In genomic region chr1:187464320-187464719, GRCh38 we compare ENCODE assay signal across 28 cellular contexts.
"Had no signal": no experiment of that assay in that cellular context is flagged by ENCODE, and none has a peak within 500 bp of the region (broad histone marks: within the 10 kb centered on the region; RNA-seq: fewer than 3 reads in every experiment).

No MANE protein-coding gene starts in this region.

- H3K27me3 ChIP-seq: colonic mucosa, esophagus muscularis mucosa, esophagus squamous epithelium, foreskin keratinocyte, gastrocnemius medialis, gastroesophageal sphincter, heart left ventricle, heart right ventricle, hepatocyte had no signal

- H2AFZ ChIP-seq: hepatocyte had no signal

- H3K36me3 ChIP-seq: colonic mucosa, esophagus muscularis mucosa, esophagus squamous epithelium, gastrocnemius medialis, gastroesophageal sphincter, heart left ventricle, heart right ventricle had no signal

- H3K9me3 ChIP-seq: colonic mucosa, gastrocnemius medialis had no signal

- H3K4me3 ChIP-seq: colonic mucosa, coronary artery, dorsolateral prefrontal cortex, esophagus muscularis mucosa, esophagus squamous epithelium, gastrocnemius medialis, gastroesophageal sphincter, heart left ventricle, heart right ventricle, hepatocyte had no signal

- DNase-seq: colonic mucosa; cortex of kidney; dermis blood vessel endothelial cell; dorsolateral prefrontal cortex; effector CD4-positive, alpha-beta T cell; effector CD8-positive, alpha-beta T cell; effector memory CD4-positive, alpha-beta T cell; effector memory CD8-positive, alpha-beta T cell; endodermal cell; erythroblast; esophagus squamous epithelium; foreskin fibroblast; foreskin keratinocyte; foreskin melanocyte; gastrocnemius medialis; glutamatergic neuron; heart left ventricle; heart right ventricle had no signal

- FAIRE-seq: colon, endometrium, endothelial cell of umbilical vein, frontal cortex had no signal

- H3K27ac ChIP-seq: colonic mucosa, coronary artery, dorsolateral prefrontal cortex, epithelial cell of prostate, esophagus muscularis mucosa, esophagus squamous epithelium, foreskin keratinocyte, gastrocnemius medialis, gastroesophageal sphincter, heart left ventricle, heart right ventricle, hepatocyte had no signal

- ATAC-seq: effector memory CD8-positive, alpha-beta T cell; esophagus mucosa; foreskin keratinocyte; gastrocnemius medialis; gastroesophageal sphincter; heart left ventricle; heart right ventricle had no signal

- H3K4me1 ChIP-seq: colonic mucosa, esophagus muscularis mucosa, esophagus squamous epithelium, foreskin keratinocyte, gastrocnemius medialis, gastroesophageal sphincter, heart left ventricle, heart right ventricle had no signal

- H3K79me2 ChIP-seq: hepatocyte had no signal

- H3K4me2 ChIP-seq: hepatocyte had no signal
